Comparison of ENCODE assay signal across 1 cellular context in genomic region chrX:49174723-49175122, GRCh38.
A peak's percentile ranks its signal among the peaks of the same experiment; 100 is the strongest.
TF ChIP-seq lines count a peak whose summit lies in the region.

No MANE protein-coding gene starts in this region.

TF ChIP-seq in K562, 482 proteins besides CTCF, POLR2A, EP300 and RAD21:
- peak; percentile 2 for TF ChIP-seq MEIS2 (IDR thresholded peaks at IDR 0.05; ENCODE audit: partially characterized antibody)
- TF ChIP-seq MNT (conservative IDR thresholded peaks at IDR 0.05): 0 out of 4 replicates have a peak, but pooled peaks of 1 of the 2 experiments have one; percentile 10
- no peak for TF ChIP-seq ID3 (CRISPR knock-in tag; IDR thresholded peaks at IDR 0.05)
- TF ChIP-seq ID3 (tag; IDR thresholded peaks at IDR 0.05): no peak
- peak; percentile 98 for TF ChIP-seq PKNOX1 (IDR thresholded peaks at IDR 0.05)
- TF ChIP-seq ZNF174 (CRISPR knock-in tag; IDR thresholded peaks at IDR 0.05): no peak
- TF ChIP-seq PBX2 (CRISPR knock-in tag; IDR thresholded peaks at IDR 0.05; ENCODE audit: low read depth): peak; percentile 63
- TF ChIP-seq PBX2 (tag; conservative IDR thresholded peaks at IDR 0.05; ENCODE audit: low read depth): peak; percentile 79
- peak; percentile 69; the same call in 1 of the 2 replicates for TF ChIP-seq SPI1 (IDR thresholded peaks at IDR 0.05; ENCODE audit: borderline replicate concordance, low read depth, low read length)
- TF ChIP-seq BRD9 (IDR thresholded peaks at IDR 0.05; ENCODE audit: low read depth, partially characterized antibody): no peak
- no peak for TF ChIP-seq ZFX (CRISPR knock-in tag; IDR thresholded peaks at IDR 0.05)
- TF ChIP-seq SMC3 (conservative IDR thresholded peaks at IDR 0.05; ENCODE audit: insufficient read depth, low read depth, low read length): no peak
